In genomic region chr15:90829942-90830440, GRCh38 we compare ENCODE assay signal across 8 cellular contexts. TPM values are rescaled to one million over a fixed set of nuclear protein-coding genes. Genes with fewer than 3 reads are reported as not detected.
DNase-seq lines count a peak whose midpoint lies in the region; TF ChIP-seq lines count a peak whose summit lies in the region.

No MANE protein-coding gene starts in this region.

- H3K27ac Mint-ChIP-seq in T-helper 2 cell treated with Interferon-gamma antibody and Interleukin-4, amounts not matched to agents 5 μg/mL and 100 μg/mL, for 36 hours: peak overlapping the region; percentile 95
- no peak overlapping the region for H3K27ac Mint-ChIP-seq in endodermal cell

- H3K4me1 ChIP-seq in left ventricle myocardium inferior (no peaks in the 10 kb centered on the region), suprapubic skin (peaks cover 5% of the 10 kb centered on the region), endodermal cell (ENCODE audit: control insufficient read depth, insufficient read depth, low read length) (no peaks in the 10 kb centered on the region)

- TF ChIP-seq EP300 in suprapubic skin (IDR thresholded peaks at IDR 0.05): no peak

- no peak overlapping the region for H3K9ac ChIP-seq in endodermal cell (ENCODE audit: extremely low read depth, low read length, poor library complexity, severe bottlenecking)

- 59% methylated on average over 14 of the region's 15 CpGs for WGBS in suprapubic skin
- WGBS in endodermal cell (ENCODE audit: insufficient coverage in 1 of 2, insufficient read length in 1 of 2), 2 experiments: 79 to 90% methylated on average over 11 to 15 of the region's 15 CpGs

- TF ChIP-seq CTCF in left ventricle myocardium inferior (IDR thresholded peaks at IDR 0.05; ENCODE audit: borderline replicate concordance) (no peak), suprapubic skin (IDR thresholded peaks at IDR 0.05) (no peak), endodermal cell (conservative IDR thresholded peaks at IDR 0.05) (no peak)

- H3K9me3 ChIP-seq in left ventricle myocardium inferior (replicated peaks) (no peaks in the 10 kb centered on the region), suprapubic skin (no peaks in the 10 kb centered on the region), endodermal cell (ENCODE audit: control insufficient read depth, low read length) (no peaks in the 10 kb centered on the region)

- H3K9me3 Mint-ChIP-seq in T-helper 2 cell treated with Interferon-gamma antibody and Interleukin-4, amounts not matched to agents 5 μg/mL and 100 μg/mL, for 36 hours: no peaks in the 10 kb centered on the region
- peaks cover 7% of the 10 kb centered on the region for H3K9me3 Mint-ChIP-seq in endodermal cell

- H3K36me3 ChIP-seq in left ventricle myocardium inferior (no peaks in the 10 kb centered on the region), suprapubic skin (no peaks in the 10 kb centered on the region), endodermal cell (ENCODE audit: control insufficient read depth, insufficient read depth, low read length) (no peaks in the 10 kb centered on the region)

- peaks cover 45% of the 10 kb centered on the region for H3K4me1 Mint-ChIP-seq in T-helper 2 cell treated with Interferon-gamma antibody and Interleukin-4, amounts not matched to agents 5 μg/mL and 100 μg/mL, for 36 hours (ENCODE audit: low read depth)
- peaks cover 3% of the 10 kb centered on the region for H3K4me1 Mint-ChIP-seq in endodermal cell

- H3K27ac ChIP-seq in left ventricle myocardium inferior (replicated peaks): peak overlapping the region; percentile 27
- H3K27ac ChIP-seq in suprapubic skin: peak overlapping the region; percentile 15
- no peak overlapping the region for H3K27ac ChIP-seq in endodermal cell (ENCODE audit: low read depth, low read length)

- H3K27me3 ChIP-seq in left ventricle myocardium inferior (ENCODE audit: low read depth) (no peaks in the 10 kb centered on the region), suprapubic skin (no peaks in the 10 kb centered on the region), endodermal cell (ENCODE audit: control insufficient read depth, insufficient read depth, low read length, poor library complexity, severe bottlenecking) (no peaks in the 10 kb centered on the region)

- intact Hi-C loops in left ventricle myocardium inferior (cut with micrococcal nuclease): no loop called here

- peak overlapping the region; percentile 78 for H3K4me3 Mint-ChIP-seq in T-helper 2 cell treated with Interferon-gamma antibody and Interleukin-4, amounts not matched to agents 5 μg/mL and 100 μg/mL, for 36 hours
- H3K4me3 Mint-ChIP-seq in endodermal cell: no peak overlapping the region

- no peaks in the 10 kb centered on the region for H3K27me3 Mint-ChIP-seq in T-helper 2 cell treated with Interferon-gamma antibody and Interleukin-4, amounts not matched to agents 5 μg/mL and 100 μg/mL, for 36 hours (ENCODE audit: low read depth)
- H3K27me3 Mint-ChIP-seq in endodermal cell (ENCODE audit: insufficient read depth): no peaks in the 10 kb centered on the region

- DNase-seq in activated CD4-positive, alpha-beta T cell treated with anti-CD3 and anti-CD28 coated beads for 48 hours: peak; percentile 80
- DNase-seq in activated CD4-positive, alpha-beta T cell treated with anti-CD3 and anti-CD28 coated beads for 1 hour: no peak
- DNase-seq in T-helper 2 cell treated with Interferon-gamma antibody and Interleukin-4, amounts not matched to agents 5 μg/mL and 100 μg/mL, for 36 hours (ENCODE audit: low spot score): peak; percentile 87
- DNase-seq in left ventricle myocardium inferior (no peak), suprapubic skin (ENCODE audit: low spot score in 2 of 2) (no peak), endodermal cell (no peak), NCI-H524 treated with DMSO at 0.1 percent for 48 hours (lab: John Stamatoyannopoulos, UW) (no peak), RKO (ENCODE audit: low spot score) (no peak)

- H3K4me3 ChIP-seq in left ventricle myocardium inferior (no peak overlapping the region), suprapubic skin (no peak overlapping the region), endodermal cell (ENCODE audit: low read length) (no peak overlapping the region)

- no peak for TF ChIP-seq POLR2A in suprapubic skin (IDR thresholded peaks at IDR 0.05)

- peaks cover 7% of the 10 kb centered on the region for H3K36me3 Mint-ChIP-seq in T-helper 2 cell treated with Interferon-gamma antibody and Interleukin-4, amounts not matched to agents 5 μg/mL and 100 μg/mL, for 36 hours (ENCODE audit: low read depth)
- H3K36me3 Mint-ChIP-seq in endodermal cell (ENCODE audit: low read depth): no peaks in the 10 kb centered on the region

RNA-seq across cellular contexts. Expression of gene FURIN, which starts 38.4 kb away (rescaled TPM):
- total RNA-seq in left ventricle myocardium inferior: 42.7 TPM
- total RNA-seq in suprapubic skin: 100 to 1,000 TPM in 2 of 4 donors, 10 to 100 TPM in 2; 61.6 to 120 (median 100) TPM
- total RNA-seq in endodermal cell: 100 to 1,000 TPM in 1 of 2 donors, 10 to 100 TPM in 1; 96.3 to 108 TPM
- 25.2 TPM for polyA plus RNA-seq in endodermal cell (2013, experiment 1 of 2)
- polyA plus RNA-seq in endodermal cell (2013, experiment 2 of 2): 29.1 TPM

RNA-seq across cellular contexts. Expression of gene FES, which starts 54.3 kb away (rescaled TPM):
- total RNA-seq in left ventricle myocardium inferior: 11.9 TPM
- total RNA-seq in suprapubic skin: 10 to 100 TPM in 3 of 4 donors, 1 to 10 TPM in 1; 6.3 to 18.7 (median 11.8) TPM
- 10 to 100 TPM; 25.9 to 29.9 TPM for total RNA-seq in endodermal cell
- 6.0 TPM for polyA plus RNA-seq in endodermal cell (2013, experiment 1 of 2)
- polyA plus RNA-seq in endodermal cell (2013, experiment 2 of 2): 4.3 TPM

Comparison
In these comparisons a context has a peak if more than half of its experiments do, and no peak if none do; other contexts are left out.
1. DNase-seq: peak in activated CD4-positive, alpha-beta T cell treated with anti-CD3 and anti-CD28 coated beads for 48 hours (single experiment) and T-helper 2 cell treated with Interferon-gamma antibody and Interleukin-4, amounts not matched to agents 5 μg/mL and 100 μg/mL, for 36 hours (single experiment); none in activated CD4-positive, alpha-beta T cell treated with anti-CD3 and anti-CD28 coated beads for 1 hour (single experiment), left ventricle myocardium inferior (single experiment), suprapubic skin (0 of 2), endodermal cell (single experiment), NCI-H524 treated with DMSO at 0.1 percent for 48 hours (single experiment) and RKO (single experiment).